In the genomic region with DNA sequence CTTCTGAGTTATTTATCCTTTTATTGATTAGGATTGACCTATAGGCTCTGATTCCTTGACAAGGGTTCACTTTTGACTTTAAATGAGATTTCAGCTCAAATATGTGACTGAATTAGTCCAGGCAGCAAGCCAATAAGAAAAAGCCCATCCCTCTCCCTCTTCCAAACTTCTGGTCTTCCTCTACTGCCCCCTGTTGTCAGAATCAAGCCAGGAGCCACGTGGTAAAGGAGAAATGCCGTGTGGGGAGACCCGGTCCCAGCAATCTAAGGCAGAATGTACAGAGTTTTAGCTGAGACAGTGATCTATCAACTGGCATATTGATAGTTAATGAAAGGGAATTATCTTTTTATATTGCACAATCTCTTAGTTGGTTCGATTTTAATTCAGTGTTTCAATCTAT, we compare ENCODE assay signal across 12 cellular contexts. TPM values are rescaled to one million over a fixed set of nuclear protein-coding genes. Genes with fewer than 3 reads are reported as not detected.
A peak's percentile ranks its signal among the peaks of the same experiment; 100 is the strongest.
DNase-seq lines count a peak whose midpoint lies in the region; TF ChIP-seq lines count a peak whose summit lies in the region.
"Had no signal": no experiment of that assay in that cellular context is flagged by ENCODE, and none has a peak within 500 bp of the region (broad histone marks: within the 10 kb centered on the region; RNA-seq: fewer than 3 reads in every experiment).

No MANE protein-coding gene starts in this region.

- 32 to 48% (median 37%) methylated on average over 4 of the region's 4 CpGs for WGBS in spleen, 5 donors

- H3K27me3 ChIP-seq in kidney epithelial cell (ENCODE audit: control insufficient read depth, insufficient read depth, low read length) = no peaks in the 10 kb centered on the region
- peaks cover 0 to 26% (median 10%) of the 10 kb centered on the region in 7 donors for H3K27me3 ChIP-seq in spleen (replicated peaks in 1 of 7)

- H3K4me3 ChIP-seq in HFF-Myc (replicated peaks; ENCODE audit: low read depth, low read length) = no peak overlapping the region
- H3K4me3 ChIP-seq in kidney epithelial cell (ENCODE audit: low read depth, low read length) = no peak overlapping the region
- H3K4me3 ChIP-seq in spleen = peak overlapping the region in 2 of 8 donors; percentile 57 to 73

- H3K4me1 ChIP-seq in spleen = peaks cover 0 to 28% (median 9%) of the 10 kb centered on the region in 6 donors

- no peak overlapping the region for H3K27ac ChIP-seq in C4-2B
- H3K27ac ChIP-seq in VCaP = no peak overlapping the region
- peak overlapping the region in 2 of 8 donors; percentile 52 to 83 for H3K27ac ChIP-seq in spleen

- DNase-seq in HFF-Myc (ENCODE audit: extremely low read depth, low read depth) (no peak), kidney epithelial cell (ENCODE audit: low read depth) (no peak), inferior parietal cortex (ENCODE audit: extremely low spot score) (no peak), NCI-H1417 (lab: John Stamatoyannopoulos, UW) (no peak), spleen (no peak)
- DNase-seq in central memory CD4-positive, alpha-beta T cell = no peak
- DNase-seq: midbrain; NK-92 treated with Interleukin-12 subunit alpha and Interleukin-12 subunit beta, amount 100 ng/mL, for 24 hours; stimulated activated naive CD8-positive, alpha-beta T cell treated with anti-CD3 and anti-CD28 coated beads, Interleukin-15, amount 100 ng/mL, for 72 hours had no signal

- peak; percentile 38 for TF ChIP-seq CTCF in C4-2B (conservative IDR thresholded peaks at IDR 0.05)
- peak; percentile 39 for TF ChIP-seq CTCF in HFF-Myc (IDR thresholded peaks at IDR 0.05; ENCODE audit: low read depth, low read length, missing control alignments)
- TF ChIP-seq CTCF in VCaP (conservative IDR thresholded peaks at IDR 0.05) = peak; percentile 37
- peak; percentile 43 for TF ChIP-seq CTCF in kidney epithelial cell (IDR thresholded peaks at IDR 0.05; ENCODE audit: insufficient read depth, low read length, poor library complexity, severe bottlenecking)
- peak in 2 of 11 experiments; percentile 26 to 27 for TF ChIP-seq CTCF in spleen (IDR thresholded peaks at IDR 0.05 in 8 of 11, conservative IDR thresholded peaks at IDR 0.05 in 3 of 11)

- TF ChIP-seq POLR2A in spleen (IDR thresholded peaks at IDR 0.05) = no peak

- intact Hi-C loops in spleen (cut with DNase I; ENCODE audit: low total_unique reads) = no loop called here

- H3K36me3 ChIP-seq in kidney epithelial cell (ENCODE audit: control insufficient read depth, insufficient read depth, low read length) = no peaks in the 10 kb centered on the region
- H3K36me3 ChIP-seq in spleen = no peaks in the 10 kb centered on the region

- H3K9me3 ChIP-seq in spleen = peaks cover 0 to 4% (median 0%) of the 10 kb centered on the region in 8 donors

RNA-seq across cellular contexts. Expression of gene ADAMTS5, which starts 5.2 kb away (rescaled TPM):
- total RNA-seq in kidney epithelial cell (16.3 and 17.3 TPM in 2 replicates), spleen (10 to 100 TPM; 23.1 to 61.2 (median 32.6) TPM)
- polyA plus RNA-seq in spleen = 1 to 10 TPM; 1.7 to 5.0 (median 2.2) TPM
- total RNA-seq: HT-29 had no signal
